8 cellular contexts compared by ENCODE assay signal in genomic region chr3:27368831-27369607, GRCh38. TPM values are rescaled to one million over a fixed set of nuclear protein-coding genes. Genes with fewer than 3 reads are reported as not detected.
DNase-seq lines count a peak whose midpoint lies in the region; ATAC-seq and TF ChIP-seq lines count a peak whose summit lies in the region.

TSS of gene NEK10 (minus strand) at chr3:27369383. CDS start at chr3:27352882, 16,501 bp downstream.

- H3K9me3 ChIP-seq in mononuclear cell (ENCODE audit: low read depth, low read length), result no peaks in the 10 kb centered on the region

- H3K27me3 ChIP-seq in mononuclear cell (ENCODE audit: insufficient read depth, low read length), result no peaks in the 10 kb centered on the region

- ATAC-seq in GM19455 (IDR thresholded peaks at IDR 0.05; ENCODE audit: unreplicated experiment) (peak; percentile 100), HG03575 (IDR thresholded peaks at IDR 0.05; ENCODE audit: extremely low read depth, insufficient number of reproducible peaks, low FRiP score, unreplicated experiment) (peak; percentile 100)

- peak within 1 kb of the TSS; percentile 53 for H3K4me3 ChIP-seq in mononuclear cell (ENCODE audit: low read length)

- no peak for TF ChIP-seq POLR2A in erythroblast (IDR thresholded peaks at IDR 0.05; ENCODE audit: low read length)

- DNase-seq in CD1c-positive myeloid dendritic cell (ENCODE audit: extremely low spot score) (peak; percentile 94), NOMO-1 treated with DMSO at 0.1 percent for 48 hours (lab: John Stamatoyannopoulos, UW; ENCODE audit: unreplicated experiment) (peak; percentile 90), activated T-cell treated with anti-CD3 and anti-CD28 coated beads for 24 hours (ENCODE audit: low read depth) (peak; percentile 87), erythroblast (lab: John Stamatoyannopoulos, UW) (peak; percentile 86 to 87)
- peak; percentile 82 to 85 for DNase-seq in stimulated activated CD8-positive, alpha-beta memory T cell treated with anti-CD3 and anti-CD28 coated beads, Interleukin-15, amount 100 ng/mL, for 48 hours (ENCODE audit: low read depth in 2 of 2)

- H3K4me1 ChIP-seq in mononuclear cell (ENCODE audit: insufficient read depth, low read length), result peaks cover 8% of the 10 kb centered on the region

RNA-seq across cellular contexts. Expression of gene NEK10, which starts in this region (rescaled TPM):
- total RNA-seq in mononuclear cell, result 0.63 TPM

Comparison
In these comparisons a context has a peak if more than half of its experiments do, and no peak if none do; other contexts are left out.
1. Peak in every context shown above with its lines: DNase-seq, ATAC-seq and H3K4me3 ChIP-seq.